17 cellular contexts compared by ENCODE assay signal in the genomic region with DNA sequence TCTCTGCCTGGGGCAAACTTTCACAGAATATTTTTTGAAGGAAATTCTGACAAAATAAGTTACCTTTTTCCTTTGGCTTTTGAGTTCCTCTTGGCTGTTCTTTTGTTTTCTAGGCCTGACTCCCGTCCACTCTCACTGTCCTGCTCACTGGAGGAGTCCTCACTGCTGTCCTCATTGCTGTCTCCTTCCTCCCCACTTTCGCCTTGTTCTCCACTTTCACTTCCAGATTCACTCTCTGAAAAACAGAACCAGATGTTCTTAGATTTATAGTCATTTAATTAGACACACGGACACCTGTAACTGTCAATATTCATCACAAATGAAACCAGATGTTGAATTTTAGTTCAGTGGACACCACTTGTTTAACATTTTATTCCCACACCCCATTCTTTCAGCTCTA.
A peak's percentile ranks its signal among the peaks of the same experiment; 100 is the strongest.
DNase-seq lines count a peak whose midpoint lies in the region; ATAC-seq, FAIRE-seq and TF ChIP-seq lines count a peak whose summit lies in the region.
"Had no signal": no experiment of that assay in that cellular context is flagged by ENCODE, and none has a peak within 500 bp of the region (broad histone marks: within the 10 kb centered on the region; RNA-seq: fewer than 3 reads in every experiment).

No MANE protein-coding gene starts in this region.

- H2AFZ ChIP-seq in Karpas-422 (ENCODE audit: low read length), result no peak overlapping the region

- H3K9ac ChIP-seq in Karpas-422 (ENCODE audit: low read length), result peak overlapping the region; percentile 30; the same call in 1 of the 2 replicates

- TF ChIP-seq CTCF in GM13976 (IDR thresholded peaks at IDR 0.05; ENCODE audit: borderline replicate concordance, control extremely low read depth, extremely low read depth, insufficient read depth, missing control alignments) (no peak), activated B cell treated with CpG ODN at 0.5 μM for 24 hours (IDR thresholded peaks at IDR 0.05) (no peak), D721Med (IDR thresholded peaks at IDR 0.05; ENCODE audit: insufficient read depth, missing control alignments) (no peak), upper lobe of left lung (IDR thresholded peaks at IDR 0.05) (no peak)

- no peaks in the 10 kb centered on the region for H3K79me2 ChIP-seq in Karpas-422 (ENCODE audit: low read length)

- no peak for FAIRE-seq in D721Med (lab: Jason Lieb, UNC)
- FAIRE-seq: astrocyte had no signal

- no peaks in the 10 kb centered on the region for H3K27me3 Mint-ChIP-seq in activated B cell treated with CpG ODN at 0.5 μM for 24 hours

- H3K9me3 Mint-ChIP-seq in activated B cell treated with CpG ODN at 0.5 μM for 24 hours, result no peaks in the 10 kb centered on the region
- H3K9me3 Mint-ChIP-seq: immature natural killer cell had no signal

- peak overlapping the region; percentile 78 for H3K4me2 ChIP-seq in Karpas-422 (ENCODE audit: low read depth, low read length, poor library complexity, severe bottlenecking)

- H3K9me3 ChIP-seq in Karpas-422 (ENCODE audit: low read length) (no peaks in the 10 kb centered on the region), upper lobe of left lung (no peaks in the 10 kb centered on the region)
- H3K9me3 ChIP-seq: BE2C, colonic mucosa, right atrium auricular region, thyroid gland had no signal

- WGBS in upper lobe of left lung, 2 donors, result 84 to 95% methylated on average over 3 of the region's 3 CpGs

- CTCF ChIA-PET in activated B cell treated with CpG ODN at 0.5 μM for 24 hours (lab: Charles Lee), result interaction anchor here (1.0 kb wide), 1 partner anchor 281 kb away, joined by 3 read pairs; no protein-coding TSS in a partner anchor

- no peaks in the 10 kb centered on the region for H3K27me3 ChIP-seq in Karpas-422 (ENCODE audit: low read length)
- H3K27me3 ChIP-seq in upper lobe of left lung, result no peaks in the 10 kb centered on the region
- H3K27me3 ChIP-seq: BE2C, colonic mucosa, right atrium auricular region, thyroid gland had no signal

- peak overlapping the region; percentile 87 for H3K27ac Mint-ChIP-seq in activated B cell treated with CpG ODN at 0.5 μM for 24 hours

- peak; percentile 38 for DNase-seq in GM13976 (ENCODE audit: low spot score)
- peak; percentile 69 for DNase-seq in Karpas-422
- no peak for DNase-seq in activated B cell treated with CpG ODN at 0.5 μM for 24 hours
- peak; percentile 13 for DNase-seq in retina
- DNase-seq in D721Med (ENCODE audit: insufficient read length, low spot score), result no peak
- DNase-seq in NCI-H345 treated with DMSO at 0.1 percent for 48 hours (lab: John Stamatoyannopoulos, UW; ENCODE audit: unreplicated experiment), result no peak
- DNase-seq in upper lobe of left lung, result no peak
- DNase-seq: activated effector memory CD4-positive, alpha-beta T cell treated with Interleukin-2 at 50 U/mL for 16 hours; colonic mucosa; immature natural killer cell; NCI-H2227 treated with DMSO at 0.1 percent for 48 hours; stimulated activated CD4-positive, alpha-beta T cell treated with anti-CD3 and anti-CD28 coated beads, Interleukin-1b, Interleukin-23, amount 100 ng/mL, for 48 hours; thyroid gland had no signal

- no peaks in the 10 kb centered on the region for H3K9me2 ChIP-seq in Karpas-422 (replicated peaks; ENCODE audit: insufficient read depth, low read length)

- TF ChIP-seq EP300 in upper lobe of left lung (IDR thresholded peaks at IDR 0.05), result no peak

- H3K36me3 Mint-ChIP-seq in activated B cell treated with CpG ODN at 0.5 μM for 24 hours (ENCODE audit: low read depth), result peaks cover 18% of the 10 kb centered on the region

- no peak for TF ChIP-seq POLR2A in upper lobe of left lung (IDR thresholded peaks at IDR 0.05)

- no peaks in the 10 kb centered on the region for H3K36me3 ChIP-seq in Karpas-422 (ENCODE audit: insufficient read depth, low read length)
- peaks cover 0 to 60% (median 5%) of the 10 kb centered on the region in 4 donors for H3K36me3 ChIP-seq in upper lobe of left lung
- H3K36me3 ChIP-seq: BE2C, colonic mucosa had no signal

- H3K27ac ChIP-seq in Karpas-422 (ENCODE audit: low read length) (peak overlapping the region; percentile 80), upper lobe of left lung (no peak overlapping the region)
- H3K27ac ChIP-seq: colonic mucosa, right atrium auricular region, thyroid gland had no signal

- in situ Hi-C loops in GM13976 (cut with MboI; ENCODE audit: low sequenced_read_pairs, unreplicated experiment), result no loop called here

- H3K4me1 Mint-ChIP-seq in activated B cell treated with CpG ODN at 0.5 μM for 24 hours, result peaks cover 60% of the 10 kb centered on the region
- H3K4me1 Mint-ChIP-seq: immature natural killer cell had no signal

- H4K20me1 ChIP-seq in Karpas-422 (ENCODE audit: insufficient read depth, low read depth, low read length), result no peaks in the 10 kb centered on the region

- intact Hi-C loops in activated B cell treated with CpG ODN at 0.5 μM for 24 hours (cut with micrococcal nuclease), result loop anchor here (5.0 kb wide), 4 partner anchors 176 to 869 kb away; a partner anchor contains a TSS

- POLR2A ChIA-PET in activated B cell treated with CpG ODN at 0.5 μM for 24 hours (lab: Charles Lee), result interaction anchor here (0.7 kb wide), 2 partner anchors 175 to 475 kb away, joined by 3 read pairs; a partner anchor contains a TSS

- H3K4me3 ChIP-seq in Karpas-422 (ENCODE audit: low read length) (peak overlapping the region; percentile 39), upper lobe of left lung (no peak overlapping the region)
- H3K4me3 ChIP-seq: colonic mucosa, right atrium auricular region, thyroid gland had no signal

- peak; percentile 53 for ATAC-seq in activated B cell treated with CpG ODN at 0.5 μM for 24 hours (ENCODE audit: low read depth)
- ATAC-seq in upper lobe of left lung (ENCODE audit: low FRiP score in 2 of 2), result no peak
- no peak for ATAC-seq in GM21786 (IDR thresholded peaks at IDR 0.05; ENCODE audit: unreplicated experiment)

- H3K4me3 Mint-ChIP-seq in activated B cell treated with CpG ODN at 0.5 μM for 24 hours, result peak overlapping the region; percentile 82
- H3K4me3 Mint-ChIP-seq: immature natural killer cell had no signal

- peaks cover 82% of the 10 kb centered on the region for H3K4me1 ChIP-seq in Karpas-422 (ENCODE audit: low read length)
- H3K4me1 ChIP-seq in upper lobe of left lung, result no peaks in the 10 kb centered on the region
- H3K4me1 ChIP-seq: colonic mucosa, right atrium auricular region, thyroid gland had no signal

Comparison
In these comparisons a context has a peak if more than half of its experiments do, and no peak if none do; other contexts are left out.
1. DNase-seq: peak in GM13976 (single experiment), Karpas-422 (single experiment) and retina (single experiment); none in activated B cell treated with CpG ODN at 0.5 μM for 24 hours (single experiment), D721Med (single experiment), NCI-H345 treated with DMSO at 0.1 percent for 48 hours (single experiment) and upper lobe of left lung (0 of 2).